ENCODE assay signal across 14 cellular contexts in genomic region chr9:76463211-76463610, GRCh38.
DNase-seq lines count a peak whose midpoint lies in the region; ATAC-seq lines count a peak whose summit lies in the region.
"Had no signal": no experiment of that assay in that cellular context is flagged by ENCODE, and none has a peak within 500 bp of the region (broad histone marks: within the 10 kb centered on the region; RNA-seq: fewer than 3 reads in every experiment).

No MANE protein-coding gene starts in this region.

- H3K9me3 ChIP-seq in duodenal mucosa (ENCODE audit: control insufficient read depth in 1 of 2, low read length in 2 of 2), result no peaks in the 10 kb centered on the region

- in situ Hi-C loops in ACHN (cut with HindIII; ENCODE audit: low pct_ligation_motif_present, low pct_unique_long_range_greater_than_20kb, low sequenced_read_pairs), result no loop called here

- peak overlapping the region in 1 of 2 donors; percentile 20 for H3K9ac ChIP-seq in duodenal mucosa (ENCODE audit: low read depth in 1 of 2, low read length in 2 of 2)

- no peaks in the 10 kb centered on the region for H3K27me3 ChIP-seq in duodenal mucosa (ENCODE audit: control insufficient read depth in 1 of 2, insufficient read depth in 2 of 2, low read length in 2 of 2)

- peaks cover 6 to 17% of the 10 kb centered on the region in 2 donors for H3K36me3 ChIP-seq in duodenal mucosa (ENCODE audit: control insufficient read depth in 1 of 2, insufficient read depth in 2 of 2, low read length in 2 of 2)

- DNase-seq in stimulated activated CD4-positive, alpha-beta T cell treated with anti-CD3 and anti-CD28 coated beads, Interleukin-12 subunit alpha, Interleukin-12 subunit beta, amount 100 ng/mL, for 4 hours, result no peak
- no peak for DNase-seq in NCI-H1048 (lab: John Stamatoyannopoulos, UW)
- DNase-seq in caudate nucleus (lab: John Stamatoyannopoulos, UW), result no peak
- no peak for DNase-seq in ACHN
- DNase-seq: activated CD8-positive, alpha-beta memory T cell treated with anti-CD3 and anti-CD28 coated beads, Interleukin-2, amount 50 U/mL, for 48 hours; anterior cingulate cortex; CD4-positive, CD25-positive, alpha-beta regulatory T cell; effector memory CD8-positive, alpha-beta T cell; NCI-H1092; T-helper 9 cell had no signal

- H3K4me1 ChIP-seq in duodenal mucosa (ENCODE audit: control insufficient read depth in 1 of 2, insufficient read depth in 2 of 2, low read length in 2 of 2), result peaks cover 27 to 36% of the 10 kb centered on the region in 2 donors

- ATAC-seq in GM18520 (IDR thresholded peaks at IDR 0.05; ENCODE audit: unreplicated experiment) (peak; percentile 43), GM21576 (IDR thresholded peaks at IDR 0.05; ENCODE audit: unreplicated experiment) (peak; percentile 39), HG03108 (IDR thresholded peaks at IDR 0.05; ENCODE audit: unreplicated experiment) (peak; percentile 51)
- ATAC-seq: effector memory CD8-positive, alpha-beta T cell had no signal

- H3K27ac ChIP-seq in duodenal mucosa (ENCODE audit: low read depth, low read length) (no peak overlapping the region), caudate nucleus (ENCODE audit: low read depth, low read length) (no peak overlapping the region)

- peak overlapping the region; percentile 1 to 57 for H3K4me3 ChIP-seq in duodenal mucosa (ENCODE audit: low read depth in 1 of 2, low read length in 2 of 2)
